In the genomic region with DNA sequence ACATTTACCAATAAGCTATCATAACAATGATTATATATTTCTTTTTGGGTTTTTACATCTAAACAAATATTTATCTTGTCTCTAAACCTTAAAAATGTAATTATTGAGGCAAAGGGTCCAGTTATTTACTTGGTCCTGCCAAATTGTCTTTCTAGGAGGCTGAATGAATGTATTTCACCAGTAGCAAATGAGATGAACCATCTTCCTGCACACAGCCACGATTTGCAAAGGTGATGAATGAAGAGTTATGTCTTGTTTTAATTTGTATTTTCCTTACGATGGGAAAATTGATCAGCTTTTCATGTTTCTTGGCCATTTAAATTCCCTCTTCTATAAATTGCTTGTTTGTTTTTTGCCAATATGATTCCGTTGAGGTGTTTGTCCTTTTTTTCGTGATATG, we compare ENCODE assay signal across 11 cellular contexts. TPM values are rescaled to one million over a fixed set of nuclear protein-coding genes. Genes with fewer than 3 reads are reported as not detected.
DNase-seq lines count a peak whose midpoint lies in the region; TF ChIP-seq lines count a peak whose summit lies in the region.
"Had no signal": no experiment of that assay in that cellular context is flagged by ENCODE, and none has a peak within 500 bp of the region (broad histone marks: within the 10 kb centered on the region; RNA-seq: fewer than 3 reads in every experiment).

No MANE protein-coding gene starts in this region.

- no peaks in the 10 kb centered on the region for H3K27me3 ChIP-seq in BLaER1
- H3K27me3 ChIP-seq in Loucy (ENCODE audit: insufficient read depth, low read length, poor library complexity, severe bottlenecking): no peaks in the 10 kb centered on the region
- no peaks in the 10 kb centered on the region for H3K27me3 ChIP-seq in osteoblast (ENCODE audit: insufficient read depth, low read length)

- peak overlapping the region; percentile 22; the same call in 1 of the 2 replicates for H3K4me3 ChIP-seq in BLaER1
- peak overlapping the region; percentile 81 for H3K4me3 ChIP-seq in Loucy (ENCODE audit: low read length, poor library complexity, severe bottlenecking)
- peak overlapping the region; percentile 72 for H3K4me3 ChIP-seq in choroid plexus epithelial cell (ENCODE audit: low read depth, low read length)
- H3K4me3 ChIP-seq in osteoblast (ENCODE audit: insufficient read depth, low read length): peak overlapping the region; percentile 79

- H4K20me1 ChIP-seq in BLaER1 (0 out of 2 replicates have a peak, but pooled peaks cover 6% of the 10 kb centered on the region), Loucy (ENCODE audit: insufficient read depth, low read length, poor library complexity, severe bottlenecking) (peaks cover 19% of the 10 kb centered on the region), osteoblast (ENCODE audit: insufficient read depth, low read length) (peaks cover 1% of the 10 kb centered on the region)

- H3K79me2 ChIP-seq in Loucy (ENCODE audit: insufficient read depth, low read length) (peaks cover 59% of the 10 kb centered on the region), osteoblast (ENCODE audit: insufficient read depth, low read length) (peaks cover 66% of the 10 kb centered on the region)

- H3K4me2 ChIP-seq in BLaER1 (peak overlapping the region; percentile 89), Loucy (ENCODE audit: low read depth, low read length, poor library complexity, severe bottlenecking) (peak overlapping the region; percentile 100), osteoblast (ENCODE audit: insufficient read depth, low read length) (peak overlapping the region; percentile 81)

- no peaks in the 10 kb centered on the region for H3F3A ChIP-seq in Loucy (ENCODE audit: low read depth)

- peaks cover 42% of the 10 kb centered on the region for H3K4me1 ChIP-seq in BLaER1
- H3K4me1 ChIP-seq in Loucy (ENCODE audit: insufficient read depth, low read length, poor library complexity, severe bottlenecking): peaks cover 69% of the 10 kb centered on the region
- H3K4me1 ChIP-seq in osteoblast (ENCODE audit: insufficient read depth, low read length): peaks cover 36% of the 10 kb centered on the region

- H3K9ac ChIP-seq in BLaER1 (no peak overlapping the region), Loucy (ENCODE audit: low read depth, low read length, poor library complexity, severe bottlenecking) (peak overlapping the region; percentile 96)

- H3K27ac ChIP-seq in BLaER1 (no peak overlapping the region), osteoblast (ENCODE audit: low read depth, low read length) (peak overlapping the region; percentile 61)

- no peak for TF ChIP-seq CTCF in Loucy (conservative IDR thresholded peaks at IDR 0.05; ENCODE audit: low read length)
- TF ChIP-seq CTCF in choroid plexus epithelial cell (conservative IDR thresholded peaks at IDR 0.05; ENCODE audit: low read depth, low read length): no peak
- no peak for TF ChIP-seq CTCF in osteoblast (IDR thresholded peaks at IDR 0.05; ENCODE audit: extremely low read depth, low read depth, low read length)

- H2AFZ ChIP-seq in Loucy (ENCODE audit: low read length) (no peak overlapping the region), osteoblast (ENCODE audit: low read length) (no peak overlapping the region)

- H3K9me2 ChIP-seq in Loucy (replicated peaks; ENCODE audit: low read depth, low read length): no peaks in the 10 kb centered on the region

- H3K9me3 ChIP-seq in BLaER1 (no peaks in the 10 kb centered on the region), Loucy (ENCODE audit: insufficient read depth, low read depth, low read length) (no peaks in the 10 kb centered on the region), osteoblast (ENCODE audit: low read depth, low read length) (no peaks in the 10 kb centered on the region)

- no peak for DNase-seq in choroid plexus epithelial cell (ENCODE audit: low read depth)
- DNase-seq in osteoblast (ENCODE audit: insufficient read length, low spot score, missing footprints): no peak
- DNase-seq in SKM-1 (lab: John Stamatoyannopoulos, UW; ENCODE audit: unreplicated experiment): no peak
- no peak for DNase-seq in KG1 (lab: John Stamatoyannopoulos, UW)
- no peak for DNase-seq in RPMI8226
- DNase-seq in stimulated activated CD4-positive, alpha-beta T cell treated with anti-CD3 and anti-CD28 coated beads, Interleukin-2, amount 100 ng/mL, for 24 hours: no peak
- DNase-seq: GDM1; Kasumi-1; stimulated activated naive CD4-positive, alpha-beta T cell treated with Interleukin-2 at 50 U/mL for 16 hours had no signal

- peaks cover 13% of the 10 kb centered on the region for H3K36me3 ChIP-seq in BLaER1
- no peaks in the 10 kb centered on the region for H3K36me3 ChIP-seq in Loucy (ENCODE audit: insufficient read depth, low read length)
- peaks cover 6% of the 10 kb centered on the region for H3K36me3 ChIP-seq in osteoblast (ENCODE audit: insufficient read depth, low read length)

RNA-seq across cellular contexts. Expression of a gene that starts 1.4 kb away (rescaled TPM):
- total RNA-seq in osteoblast: 137 and 149 TPM in 2 replicates

Comparison
In these comparisons a context has a peak if more than half of its experiments do, and no peak if none do; other contexts are left out.
1. H3K4me3 ChIP-seq: peak in every context shown above with its lines; median percentile 81 in Loucy; 79 in osteoblast; 72 in choroid plexus epithelial cell; 22 in BLaER1.